Comparison of ENCODE assay signal across 8 cellular contexts in genomic region chr1:186680031-186681012, GRCh38. TPM values are rescaled to one million over a fixed set of nuclear protein-coding genes. Genes with fewer than 3 reads are reported as not detected.
DNase-seq lines count a peak whose midpoint lies in the region; ATAC-seq and TF ChIP-seq lines count a peak whose summit lies in the region.

TSS of gene PTGS2 (minus strand) at chr1:186680423. CDS start at chr1:186680290, 133 bp downstream.

- peak within 1 kb of the TSS; percentile 95 for H3K27ac ChIP-seq in fibroblast of lung (ENCODE audit: insufficient read depth, low read length)
- peak within 1 kb of the TSS; percentile 93 for H3K27ac ChIP-seq in muscle layer of colon (ENCODE audit: low read depth, low read length)
- peak within 1 kb of the TSS; percentile 74 to 94 (median 85) for H3K27ac ChIP-seq in stomach

- peak in 1 of 4 donors; percentile 41 for TF ChIP-seq POLR2A in stomach (IDR thresholded peaks at IDR 0.05)

- H3K9ac ChIP-seq in fibroblast of lung (ENCODE audit: insufficient read depth, low read length) = peak within 1 kb of the TSS; percentile 86
- H3K9ac ChIP-seq in muscle layer of colon (ENCODE audit: low read length) = peak within 1 kb of the TSS; percentile 95

- TF ChIP-seq CTCF in fibroblast of lung (conservative IDR thresholded peaks at IDR 0.05 in 1 of 2, IDR thresholded peaks at IDR 0.05 in 1 of 2; ENCODE audit: low read depth in 1 of 2, low read length in 2 of 2) = peak; percentile 52 to 62
- TF ChIP-seq CTCF in stomach (IDR thresholded peaks at IDR 0.05) = peak in 2 of 7 experiments; percentile 12 to 25

- peak within 1 kb of the TSS; percentile 33 for H2AFZ ChIP-seq in fibroblast of lung (ENCODE audit: low read length)

- intact Hi-C loops in stomach (cut with DNase I; ENCODE audit: low total_unique reads) = no loop called here

- DNase-seq in AG08395 (ENCODE audit: low spot score) (peak; percentile 53), NCI-H524 (lab: John Stamatoyannopoulos, UW) (peak; percentile 60 to 72), fibroblast of lung (ENCODE audit: low read depth in 2 of 2) (peak; percentile 90 to 94), stomach (peak; percentile 50)
- peak; percentile 5 for DNase-seq in activated CD8-positive, alpha-beta memory T cell treated with anti-CD3 and anti-CD28 coated beads, Interleukin-2, amount 50 U/mL, for 24 hours (ENCODE audit: extremely low read depth)

- H3K9me3 ChIP-seq in fibroblast of lung (ENCODE audit: control insufficient read depth, insufficient read depth, low read depth, low read length) (no peaks in the 10 kb centered on the region), muscle layer of colon (ENCODE audit: low read length) (no peaks in the 10 kb centered on the region), stomach (no peaks in the 10 kb centered on the region)

- TF ChIP-seq EP300 in stomach (IDR thresholded peaks at IDR 0.05) = no peak

- no peaks in the 10 kb centered on the region for H3K36me3 ChIP-seq in fibroblast of lung (ENCODE audit: control insufficient read depth, insufficient read depth, low read length)
- H3K36me3 ChIP-seq in muscle layer of colon (ENCODE audit: insufficient read depth, low read length) = peaks cover 15% of the 10 kb centered on the region
- H3K36me3 ChIP-seq in stomach = peaks cover 0 to 21% (median 9%) of the 10 kb centered on the region in 4 donors

- H3K4me2 ChIP-seq in fibroblast of lung (ENCODE audit: extremely low read depth, insufficient read depth, low read length) = peak within 1 kb of the TSS; percentile 98

- no peaks in the 10 kb centered on the region for H4K20me1 ChIP-seq in fibroblast of lung (ENCODE audit: control insufficient read depth, extremely low read depth, insufficient read depth, low read length)

- ATAC-seq in GM18868 (IDR thresholded peaks at IDR 0.05; ENCODE audit: unreplicated experiment) (peak; percentile 98), HG03095 (IDR thresholded peaks at IDR 0.05; ENCODE audit: unreplicated experiment) (peak; percentile 82)

- peaks cover 3% of the 10 kb centered on the region for H3K4me1 ChIP-seq in fibroblast of lung (ENCODE audit: control insufficient read depth, extremely low read depth, insufficient read depth, low read length)
- H3K4me1 ChIP-seq in muscle layer of colon (ENCODE audit: insufficient read depth, low read length) = peaks cover 13% of the 10 kb centered on the region
- H3K4me1 ChIP-seq in stomach = peaks cover 0 to 23% (median 4%) of the 10 kb centered on the region in 4 donors

- H3K4me3 ChIP-seq in fibroblast of lung (replicated peaks in 1 of 4; ENCODE audit: control extremely low read depth in 1 of 4, insufficient read depth in 1 of 4, low read depth in 3 of 4, low read length in 4 of 4) (peak within 1 kb of the TSS; percentile 78 to 92 (median 88)), muscle layer of colon (ENCODE audit: low read depth in 1 of 2, low read length in 2 of 2) (peak within 1 kb of the TSS; percentile 56 to 84), stomach (peak within 1 kb of the TSS; percentile 48 to 63 (median 59))

- no peaks in the 10 kb centered on the region for H3K27me3 ChIP-seq in fibroblast of lung (ENCODE audit: control insufficient read depth, insufficient read depth, low read length)
- H3K27me3 ChIP-seq in muscle layer of colon (ENCODE audit: control insufficient read depth in 1 of 2, insufficient read depth in 2 of 2, low read length in 2 of 2) = no peaks in the 10 kb centered on the region
- peaks cover 0 to 11% (median 11%) of the 10 kb centered on the region in 3 donors for H3K27me3 ChIP-seq in stomach

- H3K79me2 ChIP-seq in fibroblast of lung (ENCODE audit: control insufficient read depth, insufficient read depth, low read length) = no peaks in the 10 kb centered on the region

- WGBS in stomach, 5 donors = 1 to 4% (median 2%) methylated on average over 65 to 66 of the region's 66 CpGs

RNA-seq across cellular contexts. Expression of gene PTGS2, which starts in this region (rescaled TPM):
- total RNA-seq in fibroblast of lung (1.3 and 3.3 TPM in 2 replicates), stomach (10 to 100 TPM in 3 of 5 donors, 1 to 10 TPM in 1, not detected in 1; 3.5 to 46.9 (median 22.9) TPM)
- polyA plus RNA-seq in fibroblast of lung (3.1 and 5.2 TPM in 2 replicates), stomach (1 to 10 TPM in 2 of 3 donors, under 1 TPM in 1; 0.65 to 4.6 (median 1.8) TPM)
- 2.1 and 2.9 TPM in 2 replicates for polyA plus RNA-seq in fibroblast of lung (2012)
- polyA minus RNA-seq in fibroblast of lung (ENCODE audit: low replicate concordance) = 1.6 and 4.7 TPM in 2 replicates

Comparison
In these comparisons a context has a peak if more than half of its experiments do, and no peak if none do; other contexts are left out.
1. Peak in every context shown above with its lines: DNase-seq, ATAC-seq, H3K4me3 ChIP-seq and H3K27ac ChIP-seq.
2. DNase-seq: peak in every context shown above with its lines; median percentile 92 in fibroblast of lung; 66 in NCI-H524; 53 in AG08395; 50 in stomach; 5 in activated CD8-positive, alpha-beta memory T cell treated with anti-CD3 and anti-CD28 coated beads, Interleukin-2, amount 50 U/mL, for 24 hours.